Comparison of ENCODE assay signal across 9 cellular contexts in the genomic region with DNA sequence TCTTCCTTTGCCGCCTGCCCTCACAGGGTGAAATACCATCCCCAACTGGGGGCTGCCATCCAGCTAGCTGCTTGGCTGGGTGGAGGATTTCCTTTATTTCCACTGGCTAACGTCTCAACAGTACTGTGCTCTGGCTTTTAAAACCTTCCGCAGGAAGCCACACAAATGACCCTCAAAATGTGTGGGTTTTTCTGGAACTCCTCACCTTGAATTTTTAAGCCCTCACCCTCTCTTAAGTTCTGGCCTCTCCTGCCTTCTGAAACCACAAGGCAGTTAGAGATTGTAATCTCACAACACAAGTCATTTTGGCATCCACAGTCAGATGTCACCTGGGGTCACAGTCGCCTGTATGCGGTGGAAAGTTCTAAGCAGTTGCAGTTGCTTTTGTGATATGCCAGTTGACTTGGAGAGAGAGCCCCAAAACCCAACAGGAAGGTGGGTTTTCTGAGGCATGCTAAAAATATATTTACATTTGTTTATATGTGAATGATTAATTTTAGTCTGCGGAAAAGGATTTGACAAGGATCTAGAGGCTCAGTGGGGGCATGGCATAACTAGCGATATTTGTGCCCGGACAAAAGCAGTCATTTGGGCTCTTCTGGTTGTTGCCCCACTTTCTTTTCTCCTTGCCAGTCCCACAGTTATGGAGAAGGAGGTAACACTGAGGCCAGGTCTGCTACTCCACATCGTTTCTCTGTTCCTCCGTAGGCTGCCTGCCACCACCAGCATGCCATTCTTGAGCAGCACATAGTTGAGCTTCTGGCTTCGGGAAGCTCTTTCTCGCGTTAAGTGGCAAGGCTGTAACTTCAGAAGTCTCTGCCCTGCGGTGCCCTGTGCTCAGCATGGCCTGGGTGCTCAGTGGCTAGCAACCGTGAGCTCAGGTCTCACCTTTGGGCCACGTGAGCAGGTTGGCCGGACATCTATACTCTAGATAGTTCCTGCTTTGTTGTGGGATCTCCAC.
A peak's percentile ranks its signal among the peaks of the same experiment; 100 is the strongest.
DNase-seq lines count a peak whose midpoint lies in the region; ATAC-seq, FAIRE-seq and TF ChIP-seq lines count a peak whose summit lies in the region.
"Had no signal": no experiment of that assay in that cellular context is flagged by ENCODE, and none has a peak within 500 bp of the region (broad histone marks: within the 10 kb centered on the region; RNA-seq: fewer than 3 reads in every experiment).

No MANE protein-coding gene starts in this region.

- H3K9me3 ChIP-seq in T-helper 17 cell (ENCODE audit: control insufficient read depth, low read length, poor library complexity, severe bottlenecking): no peaks in the 10 kb centered on the region
- no peaks in the 10 kb centered on the region for H3K9me3 ChIP-seq in astrocyte (ENCODE audit: insufficient read depth, low read depth, low read length)

- no peak for FAIRE-seq in astrocyte (lab: Jason Lieb, UNC)

- H3K36me3 ChIP-seq in astrocyte (ENCODE audit: insufficient read depth, low read length): no peaks in the 10 kb centered on the region
- H3K36me3 ChIP-seq: cardiac muscle cell had no signal

- no peak overlapping the region for H3K9ac ChIP-seq in astrocyte (ENCODE audit: low read length)

- H4K20me1 ChIP-seq in astrocyte (ENCODE audit: insufficient read depth, low read length): no peaks in the 10 kb centered on the region

- peaks cover 51% of the 10 kb centered on the region for H3K4me1 Mint-ChIP-seq in T-helper 17 cell
- H3K4me1 Mint-ChIP-seq in astrocyte (ENCODE audit: low read depth, unreplicated experiment): peaks cover 9% of the 10 kb centered on the region
- peaks cover 7% of the 10 kb centered on the region for H3K4me1 Mint-ChIP-seq in stimulated activated memory B cell treated with anti-CD40 and anti-IgM and Interleukin-4, amounts not matched to agents 10 μg/mL and 1 μg/mL and 100 μg/mL, for 72 hours

- no peak for TF ChIP-seq CTCF in astrocyte (IDR thresholded peaks at IDR 0.05; ENCODE audit: insufficient read depth, low read depth, low read length)

- peak overlapping the region; percentile 56 for H3K27ac Mint-ChIP-seq in T-helper 17 cell
- H3K27ac Mint-ChIP-seq in astrocyte (ENCODE audit: unreplicated experiment): no peak overlapping the region
- no peak overlapping the region for H3K27ac Mint-ChIP-seq in stimulated activated memory B cell treated with anti-CD40 and anti-IgM and Interleukin-4, amounts not matched to agents 10 μg/mL and 1 μg/mL and 100 μg/mL, for 72 hours

- peak overlapping the region; percentile 74 for H3K4me3 Mint-ChIP-seq in T-helper 17 cell
- H3K4me3 Mint-ChIP-seq in astrocyte (ENCODE audit: unreplicated experiment): no peak overlapping the region
- H3K4me3 Mint-ChIP-seq in stimulated activated memory B cell treated with anti-CD40 and anti-IgM and Interleukin-4, amounts not matched to agents 10 μg/mL and 1 μg/mL and 100 μg/mL, for 72 hours: no peak overlapping the region

- DNase-seq in T-helper 17 cell (no peak), astrocyte (ENCODE audit: low read depth) (peak; percentile 36), NCI-H774 (lab: John Stamatoyannopoulos, UW) (no peak), AG08395 (ENCODE audit: low spot score) (no peak), epidermal melanocyte (ENCODE audit: insufficient read length, low spot score) (no peak)

- H3K36me3 Mint-ChIP-seq in T-helper 17 cell (ENCODE audit: low read depth) (no peaks in the 10 kb centered on the region), astrocyte (ENCODE audit: low read depth, unreplicated experiment) (no peaks in the 10 kb centered on the region)
- peaks cover 26% of the 10 kb centered on the region for H3K36me3 Mint-ChIP-seq in stimulated activated memory B cell treated with anti-CD40 and anti-IgM and Interleukin-4, amounts not matched to agents 10 μg/mL and 1 μg/mL and 100 μg/mL, for 72 hours

- H3K27me3 ChIP-seq in astrocyte (ENCODE audit: insufficient read depth, low read length): no peaks in the 10 kb centered on the region
- H3K27me3 ChIP-seq: cardiac muscle cell had no signal

- peaks cover 4% of the 10 kb centered on the region for H3K9me3 Mint-ChIP-seq in astrocyte (ENCODE audit: unreplicated experiment)
- H3K9me3 Mint-ChIP-seq in stimulated activated memory B cell treated with anti-CD40 and anti-IgM and Interleukin-4, amounts not matched to agents 10 μg/mL and 1 μg/mL and 100 μg/mL, for 72 hours: peaks cover 6% of the 10 kb centered on the region

- H3K4me3 ChIP-seq in astrocyte (ENCODE audit: insufficient read depth, low read depth, low read length): no peak overlapping the region
- H3K4me3 ChIP-seq: cardiac muscle cell had no signal

- H3K79me2 ChIP-seq in astrocyte (ENCODE audit: insufficient read depth, low read length): no peaks in the 10 kb centered on the region

- peak; percentile 63 for ATAC-seq in HG02642 (IDR thresholded peaks at IDR 0.05; ENCODE audit: poor library complexity, unreplicated experiment)
- ATAC-seq in T-helper 17 cell: peak; percentile 80
- ATAC-seq in stimulated activated memory B cell treated with anti-CD40 and anti-IgM and Interleukin-4, amounts not matched to agents 10 μg/mL and 1 μg/mL and 100 μg/mL, for 72 hours: peak; percentile 39
- no peak for ATAC-seq in HG02571 (IDR thresholded peaks at IDR 0.05; ENCODE audit: unreplicated experiment)

- no peak overlapping the region for H3K4me2 ChIP-seq in astrocyte (ENCODE audit: low read length)

- no peaks in the 10 kb centered on the region for H3K4me1 ChIP-seq in astrocyte (ENCODE audit: insufficient read depth, low read length)

- H2AFZ ChIP-seq in astrocyte (ENCODE audit: low read depth, low read length): no peak overlapping the region

- no peaks in the 10 kb centered on the region for H3K27me3 Mint-ChIP-seq in T-helper 17 cell
- peaks cover 21% of the 10 kb centered on the region for H3K27me3 Mint-ChIP-seq in astrocyte (ENCODE audit: low read depth, unreplicated experiment)
- H3K27me3 Mint-ChIP-seq in stimulated activated memory B cell treated with anti-CD40 and anti-IgM and Interleukin-4, amounts not matched to agents 10 μg/mL and 1 μg/mL and 100 μg/mL, for 72 hours: no peaks in the 10 kb centered on the region

- no peak overlapping the region for H3K27ac ChIP-seq in astrocyte (ENCODE audit: low read depth, low read length)
- H3K27ac ChIP-seq: cardiac muscle cell had no signal
